8 cellular contexts compared by ENCODE assay signal in genomic region chr4:15805583-15806517, GRCh38. TPM values are rescaled to one million over a fixed set of nuclear protein-coding genes. Genes with fewer than 3 reads are reported as not detected.
A peak's percentile ranks its signal among the peaks of the same experiment; 100 is the strongest.
DNase-seq lines count a peak whose midpoint lies in the region; ATAC-seq and TF ChIP-seq lines count a peak whose summit lies in the region.

No MANE protein-coding gene starts in this region.

- no peak overlapping the region for H3K4me3 Mint-ChIP-seq in activated CD4-positive, alpha-beta T cell treated with anti-CD3 and anti-CD28 coated beads, Interleukin-2, amount 10 ng/mL, durations not matched to agents 7 days and 5 days

- H3K9me3 ChIP-seq in neutrophil, result no peaks in the 10 kb centered on the region

- H3K9me3 Mint-ChIP-seq in activated CD4-positive, alpha-beta T cell treated with anti-CD3 and anti-CD28 coated beads, Interleukin-2, amount 10 ng/mL, durations not matched to agents 7 days and 5 days, result no peaks in the 10 kb centered on the region

- TF ChIP-seq CTCF in fibroblast of the aortic adventitia (IDR thresholded peaks at IDR 0.05; ENCODE audit: insufficient read depth, low read length) (peak; percentile 76), neutrophil (IDR thresholded peaks at IDR 0.05) (peak; percentile 62)

- H3K36me3 Mint-ChIP-seq in activated CD4-positive, alpha-beta T cell treated with anti-CD3 and anti-CD28 coated beads, Interleukin-2, amount 10 ng/mL, durations not matched to agents 7 days and 5 days (ENCODE audit: low read depth), result peaks cover 25% of the 10 kb centered on the region

- peaks cover 51% of the 10 kb centered on the region for H3K4me1 Mint-ChIP-seq in activated CD4-positive, alpha-beta T cell treated with anti-CD3 and anti-CD28 coated beads, Interleukin-2, amount 10 ng/mL, durations not matched to agents 7 days and 5 days

- H3K27me3 Mint-ChIP-seq in activated CD4-positive, alpha-beta T cell treated with anti-CD3 and anti-CD28 coated beads, Interleukin-2, amount 10 ng/mL, durations not matched to agents 7 days and 5 days, result no peaks in the 10 kb centered on the region

- POLR2A ChIA-PET in activated CD4-positive, alpha-beta T cell treated with anti-CD3 and anti-CD28 coated beads, Interleukin-2, amount 10 ng/mL, durations not matched to agents 7 days and 5 days (lab: Charles Lee), result no interaction called here

- CTCF ChIA-PET in activated CD4-positive, alpha-beta T cell treated with anti-CD3 and anti-CD28 coated beads, Interleukin-2, amount 10 ng/mL, durations not matched to agents 7 days and 5 days (lab: Charles Lee), result interaction anchor here (0.7 to 2.6 kb wide), 8 partner anchors 11 to 151 kb away, joined by 3 to 9 read pairs (median 3); no protein-coding TSS in a partner anchor

- H3K27me3 ChIP-seq in neutrophil, result no peaks in the 10 kb centered on the region

- H3K27ac ChIP-seq in neutrophil, result no peak overlapping the region

- DNase-seq in CD1c-positive myeloid dendritic cell (ENCODE audit: extremely low spot score) (peak; percentile 80), NCI-H446 treated with DMSO at 0.1 percent for 48 hours (lab: John Stamatoyannopoulos, UW) (peak; percentile 9), fibroblast of the aortic adventitia (ENCODE audit: low read depth) (peak; percentile 77)
- peak; percentile 62 for DNase-seq in activated CD4-positive, alpha-beta T cell treated with anti-CD3 and anti-CD28 coated beads, Interleukin-2, amount 10 ng/mL, durations not matched to agents 7 days and 5 days

- no peak overlapping the region for H3K27ac Mint-ChIP-seq in activated CD4-positive, alpha-beta T cell treated with anti-CD3 and anti-CD28 coated beads, Interleukin-2, amount 10 ng/mL, durations not matched to agents 7 days and 5 days

- H3K4me3 ChIP-seq in fibroblast of the aortic adventitia (ENCODE audit: low read depth, low read length) (no peak overlapping the region), neutrophil (ENCODE audit: low read depth in 1 of 2, low read length in 1 of 2) (no peak overlapping the region)

- H3K36me3 ChIP-seq in neutrophil, result no peaks in the 10 kb centered on the region

- ATAC-seq in GM18511 (IDR thresholded peaks at IDR 0.05; ENCODE audit: unreplicated experiment) (peak; percentile 49), HG03045 (IDR thresholded peaks at IDR 0.05; ENCODE audit: unreplicated experiment) (peak; percentile 38), HG03521 (IDR thresholded peaks at IDR 0.05; ENCODE audit: unreplicated experiment) (no peak)

- peaks cover 25 to 45% of the 10 kb centered on the region in 2 experiments for H3K4me1 ChIP-seq in neutrophil (ENCODE audit: control insufficient read depth in 1 of 2, insufficient read depth in 1 of 2, low read depth in 1 of 2, low read length in 1 of 2)

RNA-seq across cellular contexts. Expression of gene CD38, which starts 27.7 kb away (rescaled TPM):
- 10 to 100 TPM; 87.4 to 95.3 TPM for total RNA-seq in activated CD4-positive, alpha-beta T cell treated with anti-CD3 and anti-CD28 coated beads, Interleukin-2, amount 10 ng/mL, durations not matched to agents 7 days and 5 days
- total RNA-seq in fibroblast of the aortic adventitia (ENCODE audit: low replicate concordance), result 0.33 TPM in 1 of 2 replicates, not detected in the other

Comparison
In these comparisons a context has a peak if more than half of its experiments do, and no peak if none do; other contexts are left out.
1. DNase-seq: peak in every context shown above with its lines; median percentile 80 in CD1c-positive myeloid dendritic cell; 77 in fibroblast of the aortic adventitia; 62 in activated CD4-positive, alpha-beta T cell treated with anti-CD3 and anti-CD28 coated beads, Interleukin-2, amount 10 ng/mL, durations not matched to agents 7 days and 5 days; 9 in NCI-H446 treated with DMSO at 0.1 percent for 48 hours.
2. RNA of gene CD38, which starts 27.7 kb away (total RNA-seq): 87.4 to 95.3 TPM in activated CD4-positive, alpha-beta T cell treated with anti-CD3 and anti-CD28 coated beads, Interleukin-2, amount 10 ng/mL, durations not matched to agents 7 days and 5 days; 0.33 TPM in fibroblast of the aortic adventitia; every median in the first group is over 10 times any median in the second.